In the genomic region with DNA sequence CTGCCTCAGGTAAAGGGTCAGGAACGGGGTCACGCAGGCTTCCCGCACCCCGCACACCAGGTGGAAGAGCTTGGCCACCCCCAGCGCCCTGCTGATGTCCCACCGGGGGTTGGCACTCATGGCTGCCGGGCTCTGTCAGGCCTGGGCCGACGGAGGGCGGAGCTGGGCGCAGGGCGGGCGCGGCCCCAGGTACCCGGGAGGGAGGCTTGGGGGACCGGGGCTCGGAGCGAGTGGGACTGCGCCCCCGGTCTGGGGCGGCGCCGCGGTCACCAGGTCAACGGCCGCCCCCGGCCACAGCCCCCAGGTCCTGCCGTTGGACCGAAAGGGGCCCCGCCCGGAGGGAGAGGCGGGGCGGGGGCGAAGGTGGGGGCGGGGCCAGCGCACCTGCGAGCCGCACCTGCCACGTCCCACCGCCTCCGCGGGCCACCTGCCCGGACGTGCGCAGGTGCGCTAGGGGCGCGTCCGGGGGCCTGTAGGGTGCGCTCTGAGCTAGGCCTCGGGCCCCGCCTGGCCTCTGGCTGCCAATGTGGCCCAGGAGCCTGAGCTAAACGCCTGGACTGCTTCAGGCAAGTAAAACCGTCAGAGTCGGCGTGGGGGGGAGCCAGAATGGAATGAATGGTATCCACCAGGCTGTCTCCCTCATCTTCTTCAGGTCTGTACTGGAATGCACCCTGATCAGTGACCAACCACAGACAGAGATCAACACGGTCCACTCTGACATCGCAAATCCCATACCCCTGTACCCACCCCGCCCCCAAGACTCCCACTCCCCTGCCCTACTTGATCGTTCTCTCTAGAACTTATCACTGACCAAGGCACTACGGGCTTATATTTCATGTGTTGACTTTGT, we compare ENCODE assay signal across 10 cellular contexts. TPM values are rescaled to one million over a fixed set of nuclear protein-coding genes. Genes with fewer than 3 reads are reported as not detected.
DNase-seq lines count a peak whose midpoint lies in the region; ATAC-seq and TF ChIP-seq lines count a peak whose summit lies in the region.
"Had no signal": no experiment of that assay in that cellular context is flagged by ENCODE, and none has a peak within 500 bp of the region (broad histone marks: within the 10 kb centered on the region; RNA-seq: fewer than 3 reads in every experiment).

A gene with protein sequence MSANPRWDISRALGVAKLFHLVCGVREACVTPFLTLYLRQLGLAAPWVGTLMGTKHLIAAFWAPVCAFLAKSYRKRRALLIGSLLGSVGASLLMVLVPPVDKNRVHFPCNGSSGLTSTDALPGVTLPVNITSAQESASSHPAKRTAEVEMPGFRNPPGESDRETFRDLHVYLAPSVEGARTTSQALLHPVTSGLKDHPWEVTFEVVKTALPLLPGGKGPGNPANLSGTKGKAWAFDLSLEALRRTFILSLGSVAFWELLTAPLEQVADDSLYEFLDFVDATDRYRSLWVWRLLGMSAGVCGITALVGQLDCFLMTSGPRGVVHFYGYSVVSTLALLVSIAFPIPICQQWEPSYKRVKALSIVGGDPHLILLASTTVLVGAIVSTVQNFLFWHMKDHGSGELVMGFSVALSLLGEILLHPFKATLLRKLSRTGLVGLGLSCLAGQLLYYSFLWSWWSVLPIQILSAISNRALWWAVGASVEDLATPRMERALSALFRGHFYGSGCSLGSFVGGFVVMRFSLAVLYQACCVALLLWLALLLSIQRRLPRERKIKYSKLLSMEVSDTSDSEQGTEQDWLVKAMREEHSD (minus strand): TSS at position 365 of the 850 bp plus-strand sequence. CDS start 245 bp downstream, at position 120.

- H3K4me3 Mint-ChIP-seq in endothelial cell (ENCODE audit: unreplicated experiment), result peak within 1 kb of the TSS; percentile 37
- H3K4me3 Mint-ChIP-seq in mesothelial cell of epicardium, result peak within 1 kb of the TSS; percentile 68

- H3K36me3 Mint-ChIP-seq in endothelial cell (ENCODE audit: low read depth, unreplicated experiment), result no peaks in the 10 kb centered on the region
- H3K36me3 Mint-ChIP-seq in mesothelial cell of epicardium, result no peaks in the 10 kb centered on the region

- H3K27me3 Mint-ChIP-seq in endothelial cell (ENCODE audit: unreplicated experiment) (peaks cover 10% of the 10 kb centered on the region), mesothelial cell of epicardium (ENCODE audit: low read depth) (peaks cover 35% of the 10 kb centered on the region)

- intact Hi-C loops in aorta (cut with DNase I) (no loop called here), gastrocnemius medialis (cut with DNase I; ENCODE audit: low total_unique reads) (no loop called here)

- H3K27ac Mint-ChIP-seq in endothelial cell (ENCODE audit: unreplicated experiment) (no peak within 1 kb of the TSS), mesothelial cell of epicardium (peak within 1 kb of the TSS; percentile 75)

- in situ Hi-C loops in gastrocnemius medialis (cut with MboI; ENCODE audit: low sequenced_read_pairs in 4 of 4), result no loop called here

- H3K36me3 ChIP-seq in aorta (ENCODE audit: control insufficient read depth in 1 of 2, insufficient read depth in 2 of 2, low read length in 1 of 2) (no peaks in the 10 kb centered on the region), gastrocnemius medialis (no peaks in the 10 kb centered on the region)

- peak; percentile 43; the same call in 1 of the 2 replicates for TF ChIP-seq CTCF in LNCaP clone FGC (IDR thresholded peaks at IDR 0.05; ENCODE audit: control insufficient read depth, extremely low read depth, insufficient read depth)
- no peak for TF ChIP-seq CTCF in endothelial cell (IDR thresholded peaks at IDR 0.05; ENCODE audit: unreplicated experiment)
- TF ChIP-seq CTCF in mesothelial cell of epicardium (IDR thresholded peaks at IDR 0.05; ENCODE audit: unreplicated experiment), result no peak
- no peak for TF ChIP-seq CTCF in gastrocnemius medialis (IDR thresholded peaks at IDR 0.05 in 4 of 5, conservative IDR thresholded peaks at IDR 0.05 in 1 of 5)

- no peaks in the 10 kb centered on the region for H3K9me3 ChIP-seq in aorta (ENCODE audit: control insufficient read depth, low read length)
- no peaks in the 10 kb centered on the region for H3K9me3 ChIP-seq in gastrocnemius medialis

- H3K9me3 Mint-ChIP-seq in endothelial cell (ENCODE audit: unreplicated experiment) (no peaks in the 10 kb centered on the region), mesothelial cell of epicardium (no peaks in the 10 kb centered on the region)

- WGBS in aorta, 2 donors, result 18 to 25% methylated on average over 39 to 61 of the region's 61 CpGs

- H3K27me3 ChIP-seq in aorta (ENCODE audit: control insufficient read depth in 1 of 2, insufficient read depth in 2 of 2, low read length in 1 of 2) (no peaks in the 10 kb centered on the region), gastrocnemius medialis (peaks cover 11 to 15% (median 15%) of the 10 kb centered on the region in 3 donors)

- H3K27ac ChIP-seq in aorta (ENCODE audit: low read depth in 1 of 2, low read length in 2 of 2), result no peak within 1 kb of the TSS
- no peak within 1 kb of the TSS for H3K27ac ChIP-seq in gastrocnemius medialis

- H3K4me3 ChIP-seq in LNCaP clone FGC (ENCODE audit: low read depth, low read length) (no peak within 1 kb of the TSS; the same call in 1 of the 2 replicates), aorta (ENCODE audit: low read length in 2 of 2) (no peak within 1 kb of the TSS), gastrocnemius medialis (no peak within 1 kb of the TSS)

- H3K4me1 Mint-ChIP-seq in endothelial cell (ENCODE audit: unreplicated experiment) (peaks cover 9% of the 10 kb centered on the region), mesothelial cell of epicardium (peaks cover 11% of the 10 kb centered on the region)

- ATAC-seq in aorta (ENCODE audit: low FRiP score) (no peak), gastrocnemius medialis (no peak)

- DNase-seq in Daoy (ENCODE audit: low read depth), result peak; percentile 10
- DNase-seq in LNCaP clone FGC (ENCODE audit: low read depth), result peak; percentile 25
- no peak for DNase-seq in endothelial cell (ENCODE audit: low spot score)
- DNase-seq in mesothelial cell of epicardium (ENCODE audit: low spot score in 2 of 2, unreplicated experiment in 2 of 2), result peak in 1 of 2 experiments; percentile 58
- no peak for DNase-seq in dedifferentiated amniotic fluid mesenchymal stem cell (ENCODE audit: extremely low spot score)
- no peak for DNase-seq in AG20443 (ENCODE audit: low spot score)
- no peak for DNase-seq in aorta
- DNase-seq in gastrocnemius medialis, result no peak
- DNase-seq: NCI-H2171, T1000 had no signal

- TF ChIP-seq POLR2A in gastrocnemius medialis (IDR thresholded peaks at IDR 0.05), result no peak

- H3K4me1 ChIP-seq in aorta (ENCODE audit: control insufficient read depth in 1 of 2, insufficient read depth in 2 of 2, low read length in 2 of 2) (no peaks in the 10 kb centered on the region), gastrocnemius medialis (no peaks in the 10 kb centered on the region)

RNA-seq across cellular contexts. Expression of the gene that starts here (rescaled TPM):
- not detected in 2 replicates for total RNA-seq in Daoy (2014; rRNA removed; shearing (Covaris generic))
- total RNA-seq in endothelial cell (ENCODE audit: unreplicated experiment), result not detected
- 3.0 to 4.4 TPM (median 4.0 TPM) in 3 replicates for total RNA-seq in mesothelial cell of epicardium
- under 1 TPM; 0.19 to 0.39 TPM for total RNA-seq in aorta
- not detected for polyA plus RNA-seq in aorta
- total RNA-seq in gastrocnemius medialis, result not detected

Comparison
In these comparisons a context has a peak if more than half of its experiments do, and no peak if none do; other contexts are left out.
1. Peak in DNase-seq in Daoy; RNA of the gene not detected or under 1 TPM.